In the genomic region with DNA sequence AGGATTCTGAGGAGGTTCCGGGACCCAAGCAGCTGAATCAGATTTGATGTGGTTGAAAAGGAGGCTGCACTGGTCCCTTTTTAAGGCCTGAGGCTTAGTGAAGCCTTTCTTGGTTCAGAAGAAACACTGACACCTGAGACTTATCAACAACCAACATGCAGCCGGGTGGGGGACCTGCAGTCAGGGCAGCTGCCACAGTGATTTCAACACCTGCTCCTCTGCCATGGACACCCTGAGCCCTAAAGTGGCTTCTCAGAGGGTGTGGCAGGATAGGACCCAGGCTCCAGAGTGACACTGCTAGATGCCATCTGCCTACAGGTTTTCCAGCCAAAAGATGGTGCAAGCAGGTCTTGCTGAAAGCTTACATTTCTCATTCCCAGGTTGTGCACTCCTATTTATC, we compare ENCODE assay signal across 23 cellular contexts.
A peak's percentile ranks its signal among the peaks of the same experiment; 100 is the strongest.
DNase-seq lines count a peak whose midpoint lies in the region; ATAC-seq, FAIRE-seq and TF ChIP-seq lines count a peak whose summit lies in the region.
"Had no signal": no experiment of that assay in that cellular context is flagged by ENCODE, and none has a peak within 500 bp of the region (broad histone marks: within the 10 kb centered on the region; RNA-seq: fewer than 3 reads in every experiment).

No MANE protein-coding gene starts in this region.

- no peak overlapping the region for H3K14ac ChIP-seq in H1 (ENCODE audit: insufficient read length)

- CTCF ChIA-PET in H1 (lab: Charles Lee; ENCODE audit: partially characterized antibody), result interaction anchor here (0.6 to 9.4 kb wide), 36 partner anchors 8 to 264 kb away, joined by 3 to 209 read pairs (median 5); no protein-coding TSS in a partner anchor

- no peak overlapping the region for H3K9ac ChIP-seq in H1 (replicated peaks in 1 of 4; ENCODE audit: extremely low read depth in 1 of 4, low read depth in 3 of 4, low read length in 3 of 4)
- H3K9ac ChIP-seq: BLaER1 had no signal

- POLR2A ChIA-PET in H1 (lab: Charles Lee; ENCODE audit: partially characterized antibody), result interaction anchor here (0.9 to 1.6 kb wide), 4 partner anchors 9 to 24 kb away, joined by 3 to 5 read pairs (median 4); no protein-coding TSS in a partner anchor

- H3K4me3 ChIP-seq in H1 (ENCODE audit: extremely low read depth in 1 of 4, insufficient read depth in 2 of 4, low read depth in 3 of 4, low read length in 4 of 4) (no peak overlapping the region), thyroid gland (replicated peaks in 1 of 3) (no peak overlapping the region)
- H3K4me3 ChIP-seq: BLaER1, mucosa of descending colon, spleen, stomach, upper lobe of left lung had no signal

- no peak overlapping the region for H4K5ac ChIP-seq in H1 (ENCODE audit: insufficient read length, low read depth, low read length)

- no peak overlapping the region for H2AFZ ChIP-seq in H1 (ENCODE audit: low read length)

- H3K23me2 ChIP-seq in H1 (ENCODE audit: low read depth, low read length), result no peaks in the 10 kb centered on the region

- H2BK120ac ChIP-seq in H1 (replicated peaks; ENCODE audit: low read depth, low read length), result no peak overlapping the region

- no peaks in the 10 kb centered on the region for H3K79me1 ChIP-seq in H1 (ENCODE audit: low read depth, low read length)

- H2AK5ac ChIP-seq in H1 (ENCODE audit: low read depth, low read length), result 0 out of 2 replicates have a peak overlapping the region, but pooled peaks have one; percentile 24

- H3K23ac ChIP-seq in H1 (ENCODE audit: insufficient read length), result no peak overlapping the region

- no peak for FAIRE-seq in H1 (lab: Jason Lieb, UNC)
- FAIRE-seq in D721Med (lab: Jason Lieb, UNC), result no peak
- FAIRE-seq: H54 had no signal

- no peak for ATAC-seq in GM21786 (IDR thresholded peaks at IDR 0.05; ENCODE audit: unreplicated experiment)

- H3K4me2 ChIP-seq in H1 (ENCODE audit: insufficient read depth in 1 of 2, low read depth in 2 of 2, low read length in 2 of 2), result no peak overlapping the region
- H3K4me2 ChIP-seq: BLaER1 had no signal

- no peaks in the 10 kb centered on the region for H3K79me2 ChIP-seq in H1 (ENCODE audit: control insufficient read depth in 1 of 2, insufficient read depth in 2 of 2, low read length in 2 of 2)

- no peak for TF ChIP-seq POLR2A in H1 (IDR thresholded peaks at IDR 0.05; ENCODE audit: control extremely low read depth in 1 of 2, low read depth in 2 of 2, low read length in 2 of 2)
- no peak for TF ChIP-seq POLR2A in thyroid gland (IDR thresholded peaks at IDR 0.05)

- TF ChIP-seq CTCF in H1 (IDR thresholded peaks at IDR 0.05; ENCODE audit: control extremely low read depth in 1 of 3, insufficient read depth in 1 of 3, low read depth in 1 of 3, low read length in 3 of 3) (no peak), thyroid gland (IDR thresholded peaks at IDR 0.05) (no peak), D721Med (IDR thresholded peaks at IDR 0.05; ENCODE audit: insufficient read depth, missing control alignments) (no peak)

- no peak overlapping the region; the same call in 1 of the 2 replicates for H2BK12ac ChIP-seq in H1 (ENCODE audit: low read depth, low read length)

- H3K4ac ChIP-seq in H1 (replicated peaks; ENCODE audit: insufficient read length, low read depth, low read length), result no peak overlapping the region

- no peak overlapping the region for H4K8ac ChIP-seq in H1 (ENCODE audit: extremely low read depth, insufficient read depth, low read length)

- no peak overlapping the region for H3K56ac ChIP-seq in H1 (replicated peaks; ENCODE audit: insufficient read length, low read depth, low read length)

- no peaks in the 10 kb centered on the region for H4K20me1 ChIP-seq in H1 (replicated peaks in 1 of 2; ENCODE audit: control insufficient read depth in 1 of 2, insufficient read depth in 2 of 2, low read length in 2 of 2)
- H4K20me1 ChIP-seq: BLaER1 had no signal

- 84% methylated on average over 2 of the region's 2 CpGs; no CpG with 5 or more reads in 1 of the 2 experiments for WGBS in H1 (ENCODE audit: extremely low coverage in 1 of 2, insufficient coverage in 1 of 2, insufficient read length in 1 of 2, insufficient replicate concordance in 2 of 2, low coverage in 1 of 2, low lambda C conversion rate in 2 of 2, missing lambda C conversion rate in 1 of 2), 2 experiments
- 75 to 89% methylated on average over 2 of the region's 2 CpGs for WGBS in thyroid gland, 2 donors

- H2BK20ac ChIP-seq in H1 (ENCODE audit: low read length), result peak overlapping the region; percentile 67; the same call in 1 of the 2 replicates

- H3K9me3 ChIP-seq in H1 (ENCODE audit: insufficient read depth in 2 of 2, low read depth in 1 of 2, low read length in 1 of 2) (no peaks in the 10 kb centered on the region), thyroid gland (no peaks in the 10 kb centered on the region)
- H3K9me3 ChIP-seq: BLaER1, mucosa of descending colon, spleen, stomach, upper lobe of left lung had no signal

- no peak overlapping the region for H3K18ac ChIP-seq in H1 (ENCODE audit: extremely low read depth, low read length)

- DNase-seq in NCI-H748 (lab: John Stamatoyannopoulos, UW; ENCODE audit: unreplicated experiment) (peak; percentile 18), NCI-H748 treated with DMSO at 0.1 percent for 48 hours (lab: John Stamatoyannopoulos, UW) (no peak), NCI-H2171 (lab: John Stamatoyannopoulos, UW) (peak; percentile 82), H1 (ENCODE audit: low read depth in 1 of 2, low spot score in 2 of 2) (no peak), thyroid gland (no peak), D721Med (ENCODE audit: insufficient read length, low spot score) (no peak)
- DNase-seq in stimulated activated CD4-positive, alpha-beta T cell treated with anti-CD3 and anti-CD28 coated beads, Interleukin-12 subunit alpha, Interleukin-12 subunit beta, amount 100 ng/mL, for 4 hours, result no peak
- DNase-seq: activated CD4-positive, CD25-positive, alpha-beta regulatory T cell; activated effector memory CD4-positive, alpha-beta T cell treated with Interleukin-2 at 50 U/mL for 16 hours; activated naive CD8-positive, alpha-beta T cell treated with anti-CD3 and anti-CD28 coated beads, Interleukin-2, amount 10 ng/mL, durations not matched to agents 7 days and 5 days; COR-L47; effector memory CD4-positive, alpha-beta T cell; foreskin melanocyte; hippocampal formation; NCI-H226; spleen; stimulated activated CD4-positive, alpha-beta T cell treated with anti-CD3 and anti-CD28 coated beads, Interleukin-4, amount 100 ng/mL, for 4 hours had no signal

- no peaks in the 10 kb centered on the region; a peak in 1 of 7 replicates for H3K27me3 ChIP-seq in H1 (replicated peaks in 1 of 4; ENCODE audit: control insufficient read depth in 3 of 4, extremely low read depth in 1 of 4, insufficient read depth in 3 of 4, low read length in 3 of 4)
- H3K27me3 ChIP-seq in thyroid gland, result no peaks in the 10 kb centered on the region
- H3K27me3 ChIP-seq: BLaER1, stomach, upper lobe of left lung had no signal

- H2BK15ac ChIP-seq in H1 (ENCODE audit: low read length), result 0 out of 2 replicates have a peak overlapping the region, but pooled peaks have one; percentile 88

- H4K91ac ChIP-seq in H1 (replicated peaks; ENCODE audit: insufficient read length, low read length), result peak overlapping the region; percentile 56

- no peak for TF ChIP-seq RAD21 in H1 (IDR thresholded peaks at IDR 0.05 in 1 of 2, conservative IDR thresholded peaks at IDR 0.05 in 1 of 2; ENCODE audit: low read depth in 2 of 2, low read length in 2 of 2)

- H3K27ac ChIP-seq in H1 (ENCODE audit: low read depth, low read length) (no peak overlapping the region), thyroid gland (peak overlapping the region; percentile 92 to 99 (median 92))
- H3K27ac ChIP-seq: BLaER1, stomach had no signal

- TF ChIP-seq EP300 in H1 (IDR thresholded peaks at IDR 0.05; ENCODE audit: borderline replicate concordance in 1 of 2, low read depth in 2 of 2, low read length in 2 of 2), result no peak

- intact Hi-C loops in thyroid gland (cut with DNase I), result no loop called here

- H3K4me1 ChIP-seq in H1 (replicated peaks in 1 of 4; ENCODE audit: control insufficient read depth in 3 of 4, insufficient read depth in 4 of 4, low read length in 3 of 4) (peaks cover 0 to 23% (median 12%) of the 10 kb centered on the region in 4 experiments; a peak in 6 of 7 replicates), thyroid gland (peaks cover 59 to 77% of the 10 kb centered on the region in 2 donors)
- H3K4me1 ChIP-seq: spleen had no signal

- no peaks in the 10 kb centered on the region for H3K36me3 ChIP-seq in H1 (ENCODE audit: control insufficient read depth in 2 of 4, insufficient read depth in 4 of 4, low read length in 3 of 4)
- H3K36me3 ChIP-seq in thyroid gland, result no peaks in the 10 kb centered on the region
- H3K36me3 ChIP-seq: BLaER1, spleen, stomach, upper lobe of left lung had no signal

- H2BK5ac ChIP-seq in H1 (ENCODE audit: low read depth, low read length), result no peak overlapping the region

TF ChIP-seq in H1, 55 proteins besides CTCF, POLR2A, EP300 and RAD21:
- TF ChIP-seq KDM1A (IDR thresholded peaks at IDR 0.05; ENCODE audit: borderline replicate concordance, low read length), result no peak

Comparison
In these comparisons a context has a peak if more than half of its experiments do, and no peak if none do; other contexts are left out.
1. DNase-seq: peak in NCI-H748 (single experiment) and NCI-H2171 (single experiment); none in NCI-H748 treated with DMSO at 0.1 percent for 48 hours (single experiment), H1 (0 of 2), thyroid gland (0 of 2), D721Med (single experiment) and stimulated activated CD4-positive, alpha-beta T cell treated with anti-CD3 and anti-CD28 coated beads, Interleukin-12 subunit alpha, Interleukin-12 subunit beta, amount 100 ng/mL, for 4 hours (single experiment).